14 cellular contexts compared by ENCODE assay signal in genomic region chr3:63333815-63334214, GRCh38. TPM values are rescaled to one million over a fixed set of nuclear protein-coding genes. Genes with fewer than 3 reads are reported as not detected.
DNase-seq lines count a peak whose midpoint lies in the region; ATAC-seq, FAIRE-seq and TF ChIP-seq lines count a peak whose summit lies in the region.
"Had no signal": no experiment of that assay in that cellular context is flagged by ENCODE, and none has a peak within 500 bp of the region (broad histone marks: within the 10 kb centered on the region; RNA-seq: fewer than 3 reads in every experiment).

No MANE protein-coding gene starts in this region.

- DNase-seq in right lobe of liver: no peak
- no peak for DNase-seq in HepG2 (ENCODE audit: low spot score)
- DNase-seq in OCI-M1 (lab: John Stamatoyannopoulos, UW): peak; percentile 18
- DNase-seq in epithelial cell of esophagus (ENCODE audit: low read depth): peak; percentile 31
- no peak for DNase-seq in activated CD4-positive, alpha-beta T cell treated with anti-CD3 and anti-CD28 coated beads, Interleukin-2, amount 50 U/mL, for 4 hours
- no peak for DNase-seq in GM10248 (ENCODE audit: extremely low spot score)
- no peak for DNase-seq in coronary artery (ENCODE audit: low spot score)
- DNase-seq: activated T-cell treated with anti-CD3 and anti-CD28 coated beads, Interleukin-2, amount 50 U/mL, for 4 hours; H7 had no signal

- H4K20me1 ChIP-seq in HepG2 (ENCODE audit: insufficient read depth, low read length): no peaks in the 10 kb centered on the region

- H3K27me3 ChIP-seq in right lobe of liver (no peaks in the 10 kb centered on the region), HepG2 (ENCODE audit: control insufficient read depth in 1 of 2, insufficient read depth in 2 of 2, low read length in 2 of 2) (no peaks in the 10 kb centered on the region; a peak in 2 of 5 replicates)
- H3K27me3 ChIP-seq: ascending aorta, SJSA1, vagina had no signal

- in situ Hi-C loops in HepG2 (cut with HindIII; ENCODE audit: extremely low pct_ligation_motif_present, low pct_unique_long_range_greater_than_20kb): loop anchor here (10.0 kb wide), 1 partner anchor 709 kb away; no protein-coding TSS in a partner anchor

- ATAC-seq in right lobe of liver (no peak), HepG2 (no peak), GM21360 (IDR thresholded peaks at IDR 0.05; ENCODE audit: unreplicated experiment) (no peak)
- ATAC-seq: activated T-cell treated with anti-CD3 and anti-CD28 coated beads, Interleukin-2, amount 50 U/mL, for 4 hours had no signal

- H3K36me3 ChIP-seq in right lobe of liver (no peaks in the 10 kb centered on the region), HepG2 (replicated peaks in 1 of 2; ENCODE audit: control insufficient read depth in 1 of 2, insufficient read depth in 2 of 2, low read length in 2 of 2) (no peaks in the 10 kb centered on the region)
- H3K36me3 ChIP-seq: ascending aorta, SJSA1, vagina had no signal

- intact Hi-C loops in right lobe of liver (cut with DNase I) (no loop called here), HepG2 (cut with micrococcal nuclease; ENCODE audit: unreplicated experiment) (no loop called here)

- BruUV-seq in HepG2 (replicated peaks; lab: Mats Ljungman, UMichigan): no TSS peak

- no peak overlapping the region for H3K9ac ChIP-seq in HepG2 (ENCODE audit: insufficient read depth, low read depth, low read length)

- H2AFZ ChIP-seq in HepG2 (ENCODE audit: low read length): no peak overlapping the region

- no peak for FAIRE-seq in HepG2 (lab: Jason Lieb, UNC)

- H3K9me3 ChIP-seq in right lobe of liver (no peaks in the 10 kb centered on the region), HepG2 (ENCODE audit: low read length) (no peaks in the 10 kb centered on the region)
- H3K9me3 ChIP-seq: ascending aorta, SJSA1, vagina had no signal

- no peaks in the 10 kb centered on the region for H3K79me2 ChIP-seq in HepG2 (ENCODE audit: insufficient read depth, low read length)

- CTCF ChIA-PET in HepG2 (lab: Yijun Ruan, JAX; ENCODE audit: low intra/inter-chr PET ratio, low total read pairs) (no interaction called here), GM10248 (lab: Yijun Ruan, JAX) (interaction anchor here (2.1 to 3.0 kb wide), 3 partner anchors 9 to 485 kb away, joined by 6 to 8 read pairs (median 8); partner anchors contain the start of gene C3orf49)

- TF ChIP-seq RAD21 in HepG2 (CRISPR knock-in tag; IDR thresholded peaks at IDR 0.05): no peak

- H3K4me1 ChIP-seq in right lobe of liver (no peaks in the 10 kb centered on the region), HepG2 (ENCODE audit: insufficient read depth, low read length) (no peaks in the 10 kb centered on the region)
- H3K4me1 ChIP-seq: ascending aorta, SJSA1, vagina had no signal

- 28% methylated on average over 1 of the region's 1 CpG for whole genome bisulfite sequencing in right lobe of liver (ENCODE audit: insufficient coverage, low coverage, low lambda C conversion rate, missing lambda C conversion rate)
- 0% methylated on average over 1 of the region's 1 CpG for WGBS in HepG2 (ENCODE audit: low lambda C conversion rate)

- TF ChIP-seq POLR2A in right lobe of liver (IDR thresholded peaks at IDR 0.05) (no peak), HepG2 (IDR thresholded peaks at IDR 0.05; ENCODE audit: insufficient read depth in 1 of 2, low read depth in 2 of 2, low read length in 2 of 2) (no peak)

- no peak for TF ChIP-seq EP300 in HepG2 (IDR thresholded peaks at IDR 0.05; ENCODE audit: low read depth in 2 of 2, low read length in 2 of 2)
- no peak for TF ChIP-seq EP300 in HepG2 (CRISPR knock-in tag; IDR thresholded peaks at IDR 0.05; ENCODE audit: borderline replicate concordance)

- POLR2A ChIA-PET in HepG2 (lab: Yijun Ruan, JAX) (no interaction called here), GM10248 (lab: Yijun Ruan, JAX) (no interaction called here)

- TF ChIP-seq CTCF in right lobe of liver (IDR thresholded peaks at IDR 0.05) (peak in 3 of 4 donors; percentile 20 to 22 (median 22)), HepG2 (CRISPR knock-in tag; IDR thresholded peaks at IDR 0.05) (no peak), epithelial cell of esophagus (IDR thresholded peaks at IDR 0.05; ENCODE audit: insufficient read depth, low read depth, low read length, missing control alignments) (peak; percentile 7), GM10248 (IDR thresholded peaks at IDR 0.05; ENCODE audit: control extremely low read depth, extremely low read depth, low read depth, missing control alignments) (no peak), coronary artery (IDR thresholded peaks at IDR 0.05) (no peak)

- no peak overlapping the region for H3K4me3 ChIP-seq in right lobe of liver
- H3K4me3 ChIP-seq in HepG2 (replicated peaks in 1 of 3; ENCODE audit: insufficient read depth in 1 of 3, low read depth in 2 of 3, low read length in 3 of 3): no peak overlapping the region
- H3K4me3 ChIP-seq in epithelial cell of esophagus (ENCODE audit: low read length): no peak overlapping the region
- H3K4me3 ChIP-seq in coronary artery: no peak overlapping the region
- H3K4me3 ChIP-seq: ascending aorta, SJSA1, vagina had no signal

- no peak overlapping the region for H3K4me2 ChIP-seq in HepG2 (ENCODE audit: low read depth, low read length)

- H3K27ac ChIP-seq in right lobe of liver: no peak overlapping the region
- no peak overlapping the region for H3K27ac ChIP-seq in HepG2 (ENCODE audit: extremely low read length, insufficient read depth, low read length)
- no peak overlapping the region for H3K27ac ChIP-seq in coronary artery
- H3K27ac ChIP-seq: ascending aorta, SJSA1, vagina had no signal

TF ChIP-seq in HepG2, 621 proteins besides CTCF, POLR2A, EP300 and RAD21 (continues in another document):
- TF ChIP-seq ZNF605 (CRISPR knock-in tag; IDR thresholded peaks at IDR 0.05) (no peak), ZNF451 (CRISPR knock-in tag; IDR thresholded peaks at IDR 0.05) (no peak), PCBP1 (IDR thresholded peaks at IDR 0.05; ENCODE audit: borderline replicate concordance, low read depth, low read length) (no peak), ZMYM4 (CRISPR knock-in tag; IDR thresholded peaks at IDR 0.05) (no peak), ZNF629 (CRISPR knock-in tag; conservative IDR thresholded peaks at IDR 0.05) (no peak), ZNF12 (CRISPR knock-in tag; IDR thresholded peaks at IDR 0.05) (no peak), U2AF2 (IDR thresholded peaks at IDR 0.05; ENCODE audit: low read depth, low read length) (no peak), ZNF615 (CRISPR knock-in tag; IDR thresholded peaks at IDR 0.05; ENCODE audit: borderline replicate concordance) (no peak), ZNF280B (CRISPR knock-in tag; IDR thresholded peaks at IDR 0.05; ENCODE audit: borderline replicate concordance) (no peak), ZNF740 (CRISPR knock-in tag; IDR thresholded peaks at IDR 0.05) (no peak), DBP (CRISPR knock-in tag; IDR thresholded peaks at IDR 0.05; ENCODE audit: not compliant biosample characterization) (no peak)

RNA-seq across cellular contexts. Expression of gene SYNPR, which starts 55.7 kb away (rescaled TPM):
- not detected for total RNA-seq in right lobe of liver
- 0.04 TPM in 1 of 2 replicates, not detected in the other for total RNA-seq in HepG2 (2016; rRNA removed; fragmentation: Illumina TruSeq; extraction: Trizol)
- total RNA-seq in HepG2 (2016; cell fraction: cytosol; rRNA removed; fragmentation: Illumina TruSeq; extraction: Trizol; ENCODE audit: low read depth): not detected in 2 replicates
- not detected in 2 replicates for total RNA-seq in HepG2 (2016; cell fraction: insoluble cytoplasmic fraction; rRNA removed; fragmentation: Illumina TruSeq; extraction: Trizol)
- not detected in 2 replicates for total RNA-seq in HepG2 (2016; cell fraction: membrane; rRNA removed; fragmentation: Illumina TruSeq; extraction: Trizol)
- not detected in 2 replicates for total RNA-seq in HepG2 (2016; cell fraction: nucleus; rRNA removed; fragmentation: Illumina TruSeq; extraction: Trizol)
- polyA plus RNA-seq in HepG2 (2011; rRNA removed): not detected in 2 replicates
- polyA plus RNA-seq in HepG2 (2011; cell fraction: cytosol; rRNA removed): not detected in 2 replicates
- polyA plus RNA-seq in HepG2 (2011; cell fraction: nucleus; rRNA removed): not detected in 2 replicates
- not detected in 2 replicates for polyA plus RNA-seq in HepG2 (2012)
- polyA plus RNA-seq in HepG2 (2016; cell fraction: cytosol; fragmentation: Illumina TruSeq; extraction: Trizol; ENCODE audit: low read depth): not detected in 2 replicates
- not detected in 2 replicates for polyA plus RNA-seq in HepG2 (2016; cell fraction: insoluble cytoplasmic fraction; fragmentation: Illumina TruSeq; extraction: Trizol; ENCODE audit: low read depth)
- polyA plus RNA-seq in HepG2 (2016; cell fraction: membrane; fragmentation: Illumina TruSeq; extraction: Trizol; ENCODE audit: low read depth): not detected in 2 replicates
- polyA plus RNA-seq in HepG2 (2016; cell fraction: nucleus; fragmentation: Illumina TruSeq; extraction: Trizol; ENCODE audit: insufficient read depth, low read depth): not detected in 2 replicates
- polyA minus RNA-seq in HepG2 (2011; rRNA and poly(A)+ RNA removed; ENCODE audit: low replicate concordance): not detected in 2 replicates
- not detected in 2 replicates for polyA minus RNA-seq in HepG2 (2011; cell fraction: cytosol; rRNA and poly(A)+ RNA removed)
- polyA minus RNA-seq in HepG2 (2011; cell fraction: nucleus; rRNA and poly(A)+ RNA removed): not detected in 2 replicates
- total RNA-seq: activated T-cell treated with anti-CD3 and anti-CD28 coated beads, Interleukin-2, amount 50 U/mL, for 4 hours; ascending aorta; SJSA1; vagina had no signal
- polyA plus RNA-seq: CD14-positive monocyte had no signal

Comparison
In these comparisons a context has a peak if more than half of its experiments do, and no peak if none do; other contexts are left out.
1. CTCF ChIP-seq: peak in right lobe of liver (3 of 4) and epithelial cell of esophagus (single experiment); none in HepG2 (single experiment), GM10248 (single experiment) and coronary artery (single experiment).
2. DNase-seq: peak in OCI-M1 (single experiment) and epithelial cell of esophagus (single experiment); none in right lobe of liver (0 of 3), HepG2 (single experiment), activated CD4-positive, alpha-beta T cell treated with anti-CD3 and anti-CD28 coated beads, Interleukin-2, amount 50 U/mL, for 4 hours (0 of 2), GM10248 (single experiment) and coronary artery (single experiment).